ENCODE assay signal across 10 cellular contexts in genomic region chr2:163734401-163734800, GRCh38. TPM values are rescaled to one million over a fixed set of nuclear protein-coding genes. Genes with fewer than 3 reads are reported as not detected.
DNase-seq lines count a peak whose midpoint lies in the region; FAIRE-seq and TF ChIP-seq lines count a peak whose summit lies in the region.
"Had no signal": no experiment of that assay in that cellular context is flagged by ENCODE, and none has a peak within 500 bp of the region (broad histone marks: within the 10 kb centered on the region; RNA-seq: fewer than 3 reads in every experiment).

No MANE protein-coding gene starts in this region.

- H3K4me1 ChIP-seq in HEK293 (ENCODE audit: control insufficient read depth, insufficient read depth, low read length) (peaks cover 12% of the 10 kb centered on the region), keratinocyte (ENCODE audit: control insufficient read depth, extremely low read depth, insufficient read depth, low read length) (peaks cover 14% of the 10 kb centered on the region), skeletal muscle tissue (ENCODE audit: control insufficient read depth in 3 of 3, insufficient read depth in 3 of 3, low read length in 3 of 3) (peaks cover 0 to 4% (median 0%) of the 10 kb centered on the region in 3 donors)

- no peak overlapping the region for H2AFZ ChIP-seq in keratinocyte (ENCODE audit: control insufficient read depth, low read length)

- H3K36me3 ChIP-seq in HEK293 (ENCODE audit: control insufficient read depth in 2 of 2, insufficient read depth in 1 of 2, low read length in 2 of 2) (no peaks in the 10 kb centered on the region), keratinocyte (ENCODE audit: control insufficient read depth in 2 of 2, extremely low read depth in 1 of 2, insufficient read depth in 2 of 2, low read length in 2 of 2) (no peaks in the 10 kb centered on the region), skeletal muscle tissue (ENCODE audit: control insufficient read depth in 3 of 3, insufficient read depth in 3 of 3, low read length in 3 of 3) (no peaks in the 10 kb centered on the region)

- H3K4me2 ChIP-seq in keratinocyte (ENCODE audit: control insufficient read depth, extremely low read depth, insufficient read depth, low read depth, low read length) = peak overlapping the region; percentile 88

- H3K27ac ChIP-seq in HEK293 (ENCODE audit: extremely low read depth, low read depth, low read length) = peak overlapping the region; percentile 87; the same call in 1 of the 2 replicates
- H3K27ac ChIP-seq in keratinocyte (ENCODE audit: control insufficient read depth, insufficient read depth, low read length) = no peak overlapping the region
- peak overlapping the region; percentile 76 for H3K27ac ChIP-seq in skeletal muscle tissue (ENCODE audit: low read depth, low read length)

- DNase-seq in astrocyte of the hippocampus (ENCODE audit: low read depth, low spot score) (peak; percentile 16), keratinocyte (ENCODE audit: low read depth, low spot score) (no peak), head of caudate nucleus (no peak), iPS-NIHi11 (ENCODE audit: low spot score) (no peak), D341Med (ENCODE audit: low spot score) (no peak), RPMI8226 (no peak)
- DNase-seq: activated B cell treated with CpG ODN at 0.5 μM for 24 hours; activated naive CD4-positive, alpha-beta T cell treated with Interleukin-2 at 50 U/mL for 16 hours had no signal

- intact Hi-C loops in head of caudate nucleus (cut with DNase I) = no loop called here

- H3K27me3 ChIP-seq in keratinocyte (ENCODE audit: control insufficient read depth, extremely low read depth, insufficient read depth, low read length) (no peaks in the 10 kb centered on the region), skeletal muscle tissue (ENCODE audit: control insufficient read depth in 3 of 3, insufficient read depth in 3 of 3, low read length in 3 of 3) (no peaks in the 10 kb centered on the region)

- peaks cover 3% of the 10 kb centered on the region for H3K9me1 ChIP-seq in keratinocyte (ENCODE audit: control insufficient read depth, extremely low read depth, insufficient read depth, low read length)

- H3K9me3 ChIP-seq in HEK293 (ENCODE audit: control insufficient read depth, insufficient read depth, low read depth, low read length) (no peaks in the 10 kb centered on the region), keratinocyte (ENCODE audit: control insufficient read depth, low read depth, low read length) (no peaks in the 10 kb centered on the region), skeletal muscle tissue (ENCODE audit: control insufficient read depth in 3 of 3, low read length in 3 of 3) (no peaks in the 10 kb centered on the region)

- no peaks in the 10 kb centered on the region for H4K20me1 ChIP-seq in keratinocyte (ENCODE audit: control insufficient read depth, extremely low read depth, insufficient read depth, low read length)

- FAIRE-seq in keratinocyte (lab: Jason Lieb, UNC) = no peak

- peaks cover 14% of the 10 kb centered on the region for H3K79me2 ChIP-seq in keratinocyte (ENCODE audit: control insufficient read depth, insufficient read depth, low read length)

- H3K4me3 ChIP-seq in HEK293 (ENCODE audit: low read depth, low read length) = peak overlapping the region; percentile 86
- H3K4me3 ChIP-seq in keratinocyte (ENCODE audit: control insufficient read depth in 2 of 3, extremely low read depth in 1 of 3, insufficient read depth in 2 of 3, low read depth in 1 of 3, low read length in 3 of 3) = peak overlapping the region; percentile 73 to 98 (median 94)
- H3K4me3 ChIP-seq in skeletal muscle tissue (ENCODE audit: low read length in 3 of 3) = peak overlapping the region; percentile 84 to 93 (median 88)

- dilution Hi-C loops in keratinocyte (cut with MboI; ENCODE audit: extremely low pct_ligation_motif_present, low sequenced_read_pairs) = no loop called here

- CTCF ChIA-PET in HEK293 (lab: Yijun Ruan, JAX) = interaction anchor here (0.7 to 0.8 kb wide), 4 partner anchors 45 to 256 kb away, joined by 3 to 6 read pairs (median 4); no protein-coding TSS in a partner anchor

- POLR2A ChIA-PET in HEK293 (lab: Yijun Ruan, JAX) = interaction anchor here (0.7 kb wide), 1 partner anchor 237 kb away, joined by 4 read pairs; no protein-coding TSS in a partner anchor

- TF ChIP-seq CTCF in HEK293 (tag by site-specific recombination; IDR thresholded peaks at IDR 0.05) (no peak), keratinocyte (optimal IDR thresholded peaks at IDR 0.05 in 1 of 3, IDR thresholded peaks at IDR 0.05 in 1 of 3, conservative IDR thresholded peaks at IDR 0.05 in 1 of 3; ENCODE audit: extremely low read depth in 1 of 3, insufficient read depth in 2 of 3, low read length in 3 of 3) (no peak)

- H3K9ac ChIP-seq in keratinocyte (ENCODE audit: control insufficient read depth, extremely low read depth, insufficient read depth, low read length) (no peak overlapping the region), skeletal muscle tissue (ENCODE audit: low read depth in 1 of 3, low read length in 3 of 3) (peak overlapping the region in 2 of 3 donors; percentile 83 to 90)

TF ChIP-seq in HEK293, 187 proteins besides CTCF, POLR2A, EP300 and RAD21:
- TF ChIP-seq OVOL3 (tag by site-specific recombination; IDR thresholded peaks at IDR 0.05) = no peak
- TF ChIP-seq, protein P1, sequence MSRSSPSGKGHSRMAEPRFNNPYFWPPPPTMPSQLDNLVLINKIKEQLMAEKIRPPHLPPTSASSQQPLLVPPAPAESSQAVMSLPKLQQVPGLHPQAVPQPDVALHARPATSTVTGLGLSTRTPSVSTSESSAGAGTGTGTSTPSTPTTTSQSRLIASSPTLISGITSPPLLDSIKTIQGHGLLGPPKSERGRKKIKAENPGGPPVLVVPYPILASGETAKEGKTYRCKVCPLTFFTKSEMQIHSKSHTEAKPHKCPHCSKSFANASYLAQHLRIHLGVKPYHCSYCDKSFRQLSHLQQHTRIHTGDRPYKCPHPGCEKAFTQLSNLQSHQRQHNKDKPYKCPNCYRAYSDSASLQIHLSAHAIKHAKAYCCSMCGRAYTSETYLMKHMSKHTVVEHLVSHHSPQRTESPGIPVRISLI (tag by site-specific recombination; IDR thresholded peaks at IDR 0.05) = peak; percentile 21; the same call in 1 of the 2 replicates

RNA-seq across cellular contexts. Expression of gene FIGN, which starts 1.4 kb away (rescaled TPM):
- polyA plus RNA-seq in keratinocyte = 1.9 to 2.9 TPM (median 2.0 TPM) in 3 replicates
- 1.0 TPM for polyA plus RNA-seq in keratinocyte (2011; ENCODE audit: low read depth)
- polyA plus RNA-seq in keratinocyte (2011; cell fraction: cytosol; rRNA removed) = 1.0 TPM in 2 replicates
- 5.9 and 8.0 TPM in 2 replicates for polyA plus RNA-seq in keratinocyte (2011; cell fraction: nucleus; rRNA removed)
- 1.5 and 1.7 TPM in 2 replicates for polyA plus RNA-seq in keratinocyte (2012; ENCODE audit: low replicate concordance)
- 2.3 to 9.5 TPM (median 4.2 TPM) in 3 replicates for polyA minus RNA-seq in keratinocyte
- polyA minus RNA-seq in keratinocyte (2011; cell fraction: cytosol; rRNA and poly(A)+ RNA removed) = 0.96 TPM
- polyA minus RNA-seq in keratinocyte (2011; cell fraction: nucleus; rRNA and poly(A)+ RNA removed) = 4.7 and 11.5 TPM in 2 replicates
- total RNA-seq in skeletal muscle tissue = 1.0 TPM
- total RNA-seq: activated B cell treated with CpG ODN at 0.5 μM for 24 hours had no signal
